Comparison of ENCODE assay signal across 20 cellular contexts in genomic region chr15:21889542-21889941, GRCh38. TPM values are rescaled to one million over a fixed set of nuclear protein-coding genes. Genes with fewer than 3 reads are reported as not detected.
"Had no signal": no experiment of that assay in that cellular context is flagged by ENCODE, and none has a peak within 500 bp of the region (broad histone marks: within the 10 kb centered on the region; RNA-seq: fewer than 3 reads in every experiment).

No MANE protein-coding gene starts in this region.

RNA-seq across cellular contexts. Expression of gene POTEB, which starts 12.0 kb away (rescaled TPM):
- total RNA-seq: activated naive CD4-positive, alpha-beta T cell treated with anti-CD3 and anti-CD28 coated beads for 36 hours; activated naive CD4-positive, alpha-beta T cell treated with anti-CD3 and anti-CD28 coated beads, Interleukin-2, amount 50 U/mL, for 72 hours; activated naive CD8-positive, alpha-beta T cell treated with anti-CD3 and anti-CD28 coated beads for 36 hours; activated naive CD8-positive, alpha-beta T cell treated with anti-CD3 and anti-CD28 coated beads, Interleukin-2, amount 10 ng/mL, durations not matched to agents 7 days and 5 days; activated T-cell treated with anti-CD3 and anti-CD28 coated beads, Interleukin-2, amount 50 U/mL, for 4 hours; activated T-cell treated with anti-CD3 and anti-CD28 coated beads, Interleukin-2, amount 50 U/mL, for 72 hours; activated T-helper 1 cell treated with anti-CD3 and anti-CD28 coated beads, Interleukin-12 subunit alpha, Interleukin-12 subunit beta, Interleukin-2, Interleukin-4 antibody, amounts not matched to agents 30 ng/mL and 10 ng/mL and 1 ng/mL, durations not matched to agents 14 hours and 24 hours and 36 hours; activated T-helper 17 cell treated with anti-CD3 and anti-CD28 coated beads, Interleukin-2, amount 50 U/mL, for 72 hours; activated T-helper 2 cell treated with anti-CD3 and anti-CD28 coated beads, Interferon-gamma antibody, Interleukin-2, Interleukin-4, amounts not matched to agents 10 μg/mL and 5 μg/mL and 100 μg/mL, durations not matched to agents 14 hours and 24 hours and 36 hours; adrenal gland; aorta; ascending aorta; astrocyte; body of pancreas; breast epithelium; bronchial epithelial cell; cardiac muscle cell; cardiac septum; cerebellum; chondrocyte had no signal
